17 cellular contexts compared by ENCODE assay signal in the genomic region with DNA sequence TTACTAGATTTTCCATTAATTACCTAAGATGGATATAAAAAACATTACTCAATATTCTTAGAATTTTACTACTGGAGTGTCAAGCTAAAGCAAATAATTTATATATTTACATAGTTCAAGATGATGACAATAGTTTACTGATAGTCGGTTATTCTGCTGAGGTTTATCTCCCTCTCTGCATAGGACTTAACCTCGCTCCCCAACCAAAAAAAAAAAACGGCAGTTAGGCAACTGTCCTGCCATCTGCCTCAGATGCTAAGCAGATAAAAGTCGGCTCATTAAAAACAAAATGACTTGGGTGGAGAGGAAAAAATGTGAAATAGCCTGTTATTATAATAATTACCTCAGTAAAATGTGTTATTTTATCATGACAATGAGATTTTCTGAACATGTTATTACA. TPM values are rescaled to one million over a fixed set of nuclear protein-coding genes. Genes with fewer than 3 reads are reported as not detected.
A peak's percentile ranks its signal among the peaks of the same experiment; 100 is the strongest.
DNase-seq lines count a peak whose midpoint lies in the region; ATAC-seq, FAIRE-seq and TF ChIP-seq lines count a peak whose summit lies in the region.
"Had no signal": no experiment of that assay in that cellular context is flagged by ENCODE, and none has a peak within 500 bp of the region (broad histone marks: within the 10 kb centered on the region; RNA-seq: fewer than 3 reads in every experiment).

No MANE protein-coding gene starts in this region.

- H3K9ac ChIP-seq in K562 (ENCODE audit: insufficient read depth in 1 of 2, low read depth in 2 of 2, low read length in 2 of 2) = no peak overlapping the region
- H3K9ac ChIP-seq: BLaER1 had no signal

- no peak overlapping the region for H3K27ac ChIP-seq in K562 (ENCODE audit: extremely low read depth, low read depth, low read length)
- no peak overlapping the region for H3K27ac ChIP-seq in Peyer's patch
- H3K27ac ChIP-seq in A673 (ENCODE audit: low read depth, low read length, poor library complexity, severe bottlenecking) = no peak overlapping the region
- H3K27ac ChIP-seq: BLaER1 had no signal

- no peak for ATAC-seq in K562
- ATAC-seq in T-cell (replicated peaks in 1 of 4) = no peak
- ATAC-seq: CD8-positive, alpha-beta T cell; GM23338; HCT116; SK-N-SH treated with all-trans-retinoic acid at 6 μM for 48 hours had no signal

- H3K4me1 ChIP-seq in K562 (replicated peaks in 1 of 2; ENCODE audit: control insufficient read depth in 2 of 2, insufficient read depth in 2 of 2, low read length in 2 of 2) (no peaks in the 10 kb centered on the region; a peak in 1 of 5 replicates), Peyer's patch (no peaks in the 10 kb centered on the region), A673 (ENCODE audit: insufficient read depth, low read length, poor library complexity, severe bottlenecking) (no peaks in the 10 kb centered on the region)

- WGBS in K562 (ENCODE audit: insufficient coverage, low coverage, missing lambda C conversion rate) = 8% methylated on average over 4 of the region's 4 CpGs

- H2AFZ ChIP-seq in K562 (ENCODE audit: low read depth, low read length) = no peak overlapping the region
- H2AFZ ChIP-seq: GM23338 had no signal

- FAIRE-seq in K562 (lab: Jason Lieb, UNC) = no peak

- no peak for TF ChIP-seq RAD21 in K562 (CRISPR knock-in tag; conservative IDR thresholded peaks at IDR 0.05 in 1 of 2, IDR thresholded peaks at IDR 0.05 in 1 of 2)

- intact Hi-C loops in K562 (cut with micrococcal nuclease) (no loop called here), A673 (cut with micrococcal nuclease; ENCODE audit: unreplicated experiment) (no loop called here)

- H3K4me1 Mint-ChIP-seq in T-cell = no peaks in the 10 kb centered on the region

- H3K4me3 ChIP-seq in K562 (no peak overlapping the region), Peyer's patch (no peak overlapping the region), A673 (ENCODE audit: low read depth, low read length, poor library complexity, severe bottlenecking) (no peak overlapping the region)
- H3K4me3 ChIP-seq: BLaER1, GM23338 had no signal

- no peaks in the 10 kb centered on the region for H3K9me3 Mint-ChIP-seq in T-cell
- H3K9me3 Mint-ChIP-seq: CD8-positive, alpha-beta T cell; GM23338; T-helper 1 cell treated with Interleukin-12 subunit alpha and Interleukin-12 subunit beta and Interleukin-4 antibody, amounts not matched to agents 30 μg/mL and 1 μg/mL, for 36 hours had no signal

- no peaks in the 10 kb centered on the region for H3K27me3 ChIP-seq in K562 (ENCODE audit: control insufficient read depth in 2 of 2, insufficient read depth in 2 of 2, low read length in 2 of 2)
- H3K27me3 ChIP-seq in Peyer's patch = no peaks in the 10 kb centered on the region
- no peaks in the 10 kb centered on the region for H3K27me3 ChIP-seq in A673 (replicated peaks; ENCODE audit: insufficient read depth, low read depth, low read length, poor library complexity)
- H3K27me3 ChIP-seq: BLaER1 had no signal

- no peaks in the 10 kb centered on the region for H3K9me3 ChIP-seq in K562 (replicated peaks; ENCODE audit: control insufficient read depth, insufficient read depth, low read depth, low read length)
- no peaks in the 10 kb centered on the region for H3K9me3 ChIP-seq in Peyer's patch
- no peaks in the 10 kb centered on the region for H3K9me3 ChIP-seq in A673 (ENCODE audit: low read depth, low read length, poor library complexity, severe bottlenecking)
- H3K9me3 ChIP-seq: BLaER1 had no signal

- in situ Hi-C loops in K562 (cut with MboI) = no loop called here

- H3K9me1 ChIP-seq in K562 (ENCODE audit: control insufficient read depth, insufficient read depth, low read length) = no peaks in the 10 kb centered on the region

- no peak for TF ChIP-seq CTCF in K562 (IDR thresholded peaks at IDR 0.05 in 2 of 3, conservative IDR thresholded peaks at IDR 0.05 in 1 of 3; ENCODE audit: insufficient read depth in 2 of 3, low read depth in 1 of 3, low read length in 3 of 3)
- no peak for TF ChIP-seq CTCF in Peyer's patch (IDR thresholded peaks at IDR 0.05)
- TF ChIP-seq CTCF in A673 (conservative IDR thresholded peaks at IDR 0.05; ENCODE audit: low read depth, low read length) = no peak

- POLR2A ChIA-PET in K562 (lab: Yijun Ruan, JAX) (interaction anchor here (1.0 to 1.2 kb wide), 2 partner anchors 9 to 88 kb away, joined by 3 read pairs; no protein-coding TSS in a partner anchor), T-cell (lab: Charles Lee) (interaction anchor here in 1 of 2 donors (0.7 kb wide), 1 partner anchor 1240 kb away, joined by 9 read pairs; no protein-coding TSS in a partner anchor), A673 (lab: Charles Lee; ENCODE audit: low non-redundant PET) (no interaction called here)

- CTCF ChIA-PET in K562 (lab: Yijun Ruan, JAX; ENCODE audit: low intra/inter-chr PET ratio) = no interaction called here
- CTCF ChIA-PET in T-cell (lab: Charles Lee) = interaction anchor here (0.6 to 0.7 kb wide), 2 partner anchors 600 to 971 kb away, joined by 4 to 8 read pairs; no protein-coding TSS in a partner anchor
- CTCF ChIA-PET in A673 (lab: Charles Lee) = no interaction called here

- no TSS peak for BruUV-seq in K562 (replicated peaks; lab: Mats Ljungman, UMichigan)
- BruUV-seq in A673 (replicated peaks; lab: Mats Ljungman, UMichigan) = no TSS peak

- TF ChIP-seq POLR2A in K562 (conservative IDR thresholded peaks at IDR 0.05) (no peak), Peyer's patch (IDR thresholded peaks at IDR 0.05) (no peak)

- TF ChIP-seq EP300 in K562 (IDR thresholded peaks at IDR 0.05; ENCODE audit: low read length) = peak; percentile 26; the same call in 1 of the 2 replicates

- H3K27me3 Mint-ChIP-seq in T-cell = no peaks in the 10 kb centered on the region

- H3K36me3 ChIP-seq in K562 (ENCODE audit: control insufficient read depth, insufficient read depth, low read length) (no peaks in the 10 kb centered on the region), Peyer's patch (no peaks in the 10 kb centered on the region), A673 (ENCODE audit: insufficient read depth, low read length, poor library complexity, severe bottlenecking) (no peaks in the 10 kb centered on the region)
- H3K36me3 ChIP-seq: BLaER1 had no signal

- no peaks in the 10 kb centered on the region for H4K20me1 ChIP-seq in K562 (replicated peaks; ENCODE audit: control insufficient read depth, insufficient read depth, low read length)
- H4K20me1 ChIP-seq: BLaER1 had no signal

- H3K27ac Mint-ChIP-seq in T-cell = no peak overlapping the region
- H3K27ac Mint-ChIP-seq: CD8-positive, alpha-beta T cell; GM23338; T-helper 1 cell treated with Interleukin-12 subunit alpha and Interleukin-12 subunit beta and Interleukin-4 antibody, amounts not matched to agents 30 μg/mL and 1 μg/mL, for 36 hours had no signal

- H3K4me3 Mint-ChIP-seq in T-cell = no peak overlapping the region
- H3K4me3 Mint-ChIP-seq: CD8-positive, alpha-beta T cell; GM23338; T-helper 1 cell treated with Interleukin-12 subunit alpha and Interleukin-12 subunit beta and Interleukin-4 antibody, amounts not matched to agents 30 μg/mL and 1 μg/mL, for 36 hours had no signal

- H3K36me3 Mint-ChIP-seq in T-cell = no peaks in the 10 kb centered on the region
- H3K36me3 Mint-ChIP-seq: CD8-positive, alpha-beta T cell had no signal

- H3K4me2 ChIP-seq in K562 (ENCODE audit: insufficient read depth, low read length) = no peak overlapping the region
- H3K4me2 ChIP-seq: BLaER1, GM23338 had no signal

- DNase-seq in NCI-H1436 (lab: John Stamatoyannopoulos, UW) (peak; percentile 45), NCI-H1436 treated with DMSO at 0.1 percent for 48 hours (lab: John Stamatoyannopoulos, UW) (no peak), NCI-H1105 (lab: John Stamatoyannopoulos, UW) (peak; percentile 69), NCI-H82 (lab: John Stamatoyannopoulos, UW) (peak; percentile 83), K562 (ENCODE audit: extremely low read depth in 1 of 4, low spot score in 3 of 4) (peak in 1 of 4 experiments; percentile 21), Peyer's patch (no peak), T-cell (no peak), A673 (ENCODE audit: low spot score) (no peak)
- DNase-seq: CD8-positive, alpha-beta T cell; NCI-H187; NCI-H526 treated with DMSO at 0.1 percent for 48 hours; SHP77 had no signal

- H3K79me2 ChIP-seq in K562 (ENCODE audit: control insufficient read depth, insufficient read depth, low read length) = no peaks in the 10 kb centered on the region

TF ChIP-seq in K562, 482 proteins besides CTCF, POLR2A, EP300 and RAD21 (continues in another document):
- TF ChIP-seq ZNF384 (IDR thresholded peaks at IDR 0.05; ENCODE audit: low read depth, low read length) = peak; percentile 56
- no peak for TF ChIP-seq SMARCE1 (IDR thresholded peaks at IDR 0.05)
- TF ChIP-seq ZBTB8A (IDR thresholded peaks at IDR 0.05; ENCODE audit: partially characterized antibody) = no peak
- TF ChIP-seq ZNF445 (CRISPR knock-in tag; IDR thresholded peaks at IDR 0.05; ENCODE audit: low read depth) = no peak
- TF ChIP-seq SOX6 (IDR thresholded peaks at IDR 0.05) = peak; percentile 74; the same call in 1 of the 2 replicates
- TF ChIP-seq ZBTB7A (IDR thresholded peaks at IDR 0.05; ENCODE audit: borderline replicate concordance, control insufficient read depth, low read depth, low read length) = no peak
- TF ChIP-seq MAFG (tag; conservative IDR thresholded peaks at IDR 0.05) = no peak
- TF ChIP-seq SAFB (IDR thresholded peaks at IDR 0.05; ENCODE audit: borderline replicate concordance, low read depth, low read length) = no peak

RNA-seq across cellular contexts. Expression of gene ITGB8, which starts 14.0 kb away (rescaled TPM):
- 0.14 TPM in 1 of 2 replicates, not detected in the other for total RNA-seq in K562 (2011; cell fraction: chromatin; rRNA removed; ENCODE audit: low replicate concordance)
- total RNA-seq in K562 (2011; cell fraction: nucleolus; rRNA removed) = not detected in 2 replicates
- total RNA-seq in K562 (2011; cell fraction: nucleoplasm; rRNA removed) = 0.15 TPM in 1 of 2 replicates, not detected in the other
- total RNA-seq in K562 (2014; rRNA removed) = under 0.01 and 0.04 TPM in 2 replicates
- total RNA-seq in K562 (2014; rRNA removed; fragmentation: Illumina TruSeq; extraction: Trizol) = not detected in 2 replicates
- not detected in 2 replicates for total RNA-seq in K562 (2015; rRNA removed; fragmentation: Illumina TruSeq; extraction: Trizol)
- total RNA-seq in K562 (2021) = 0.02 and 0.04 TPM in 2 replicates
- polyA plus RNA-seq in K562 (2011; rRNA removed) = 0.01 and 0.03 TPM in 2 replicates
- polyA plus RNA-seq in K562 (2011; cell fraction: cytosol; rRNA removed) = 0.03 TPM in 1 of 2 replicates, not detected in the other
- polyA plus RNA-seq in K562 (2011; cell fraction: nucleus; rRNA removed) = 0.03 and 0.04 TPM in 2 replicates
- 0.04 TPM in 1 of 2 replicates, not detected in the other for polyA plus RNA-seq in K562 (2012)
- polyA plus RNA-seq in K562 (2014; fragmentation: Illumina TruSeq; extraction: Trizol) = not detected in 2 replicates
- not detected for polyA plus RNA-seq in K562 (2014; fragmentation: Nextera tagmentation; extraction: Ambion mirVana)
- polyA plus RNA-seq in K562 (2014; rRNA removed) = 0.04 TPM in 1 of 2 replicates, not detected in the other
- polyA minus RNA-seq in K562 (2011; rRNA and poly(A)+ RNA removed) = 0.04 and 0.06 TPM in 2 replicates
- not detected in 2 replicates for polyA minus RNA-seq in K562 (2011; cell fraction: cytosol; rRNA and poly(A)+ RNA removed)
- polyA minus RNA-seq in K562 (2011; cell fraction: nucleus; rRNA and poly(A)+ RNA removed) = 0.13 and 0.22 TPM in 2 replicates
- 10 to 100 TPM; 20.6 to 45.8 (median 32.7) TPM for total RNA-seq in Peyer's patch
- under 1 TPM; 0.08 to 0.29 (median 0.16) TPM for total RNA-seq in T-cell
- total RNA-seq in A673 (2021) = 0.90 and 1.3 TPM in 2 replicates
- total RNA-seq: CD8-positive, alpha-beta T cell had no signal

Comparison
In these comparisons a context has a peak if more than half of its experiments do, and no peak if none do; other contexts are left out.
1. DNase-seq: peak in NCI-H1436 (single experiment), NCI-H1105 (single experiment) and NCI-H82 (single experiment); none in NCI-H1436 treated with DMSO at 0.1 percent for 48 hours (single experiment), Peyer's patch (0 of 3), T-cell (0 of 34) and A673 (single experiment).
2. CTCF ChIA-PET loops: an anchor here in T-cell (0.6 to 0.7 kb wide); none called in K562 and A673.